Comparison of ENCODE assay signal across 9 cellular contexts in genomic region chr2:144520718-144521487, GRCh38. TPM values are rescaled to one million over a fixed set of nuclear protein-coding genes. Genes with fewer than 3 reads are reported as not detected.
DNase-seq lines count a peak whose midpoint lies in the region; ATAC-seq and TF ChIP-seq lines count a peak whose summit lies in the region.
"Had no signal": no experiment of that assay in that cellular context is flagged by ENCODE, and none has a peak within 500 bp of the region (broad histone marks: within the 10 kb centered on the region; RNA-seq: fewer than 3 reads in every experiment).

No MANE protein-coding gene starts in this region.

- TF ChIP-seq CTCF in chondrocyte (IDR thresholded peaks at IDR 0.05) = no peak
- TF ChIP-seq CTCF in lower lobe of right lung (IDR thresholded peaks at IDR 0.05) = no peak
- TF ChIP-seq CTCF in type B pancreatic cell (conservative IDR thresholded peaks at IDR 0.05) = no peak

- H3K27me3 Mint-ChIP-seq in activated T-cell treated with anti-CD3 and anti-CD28 coated beads, Interleukin-2, amount 50 U/mL, for 72 hours (ENCODE audit: low read depth) = peaks cover 35% of the 10 kb centered on the region
- H3K27me3 Mint-ChIP-seq in chondrocyte (ENCODE audit: low read depth) (no peaks in the 10 kb centered on the region), type B pancreatic cell (peaks cover 56% of the 10 kb centered on the region)

- no peaks in the 10 kb centered on the region for H3K9me3 Mint-ChIP-seq in activated T-cell treated with anti-CD3 and anti-CD28 coated beads, Interleukin-2, amount 50 U/mL, for 72 hours
- no peaks in the 10 kb centered on the region for H3K9me3 Mint-ChIP-seq in chondrocyte (ENCODE audit: low read depth)
- no peaks in the 10 kb centered on the region for H3K9me3 Mint-ChIP-seq in type B pancreatic cell

- H3K27ac Mint-ChIP-seq in activated T-cell treated with anti-CD3 and anti-CD28 coated beads, Interleukin-2, amount 50 U/mL, for 72 hours = peak overlapping the region; percentile 34
- H3K27ac Mint-ChIP-seq in chondrocyte (ENCODE audit: unreplicated experiment) (peak overlapping the region; percentile 68), type B pancreatic cell (no peak overlapping the region)

- H3K36me3 ChIP-seq in lower lobe of right lung = no peaks in the 10 kb centered on the region

- peak overlapping the region; percentile 89 for H3K27ac ChIP-seq in lower lobe of right lung

- peak overlapping the region; percentile 70 for H3K4me3 ChIP-seq in lower lobe of right lung

- intact Hi-C loops in lower lobe of right lung (cut with DNase I) = no loop called here

- H3K9me3 ChIP-seq in lower lobe of right lung = no peaks in the 10 kb centered on the region

- no peak for DNase-seq in activated T-cell treated with anti-CD3 and anti-CD28 coated beads, Interleukin-2, amount 50 U/mL, for 72 hours
- no peak for DNase-seq in activated T-cell treated with anti-CD3 and anti-CD28 coated beads, Interleukin-2, amount 50 U/mL, for 48 hours
- DNase-seq in chondrocyte (ENCODE audit: low spot score) (no peak), lower lobe of right lung (no peak), type B pancreatic cell (ENCODE audit: extremely low spot score, unreplicated experiment) (no peak), LoVo (ENCODE audit: low spot score) (no peak)
- no peak for DNase-seq in activated effector memory CD4-positive, alpha-beta T cell treated with anti-CD3 and anti-CD28 coated beads, Interleukin-2, amount 50 U/mL, for 16 hours
- no peak for DNase-seq in activated naive CD4-positive, alpha-beta T cell treated with Interleukin-2 at 50 U/mL for 16 hours
- DNase-seq: activated CD4-positive, alpha-beta T cell treated with anti-CD3 and anti-CD28 coated beads for 4 hours had no signal

- no peak for ATAC-seq in activated T-cell treated with anti-CD3 and anti-CD28 coated beads, Interleukin-2, amount 50 U/mL, for 72 hours (replicated peaks in 1 of 2)
- no peak for ATAC-seq in lower lobe of right lung

- H3K4me1 ChIP-seq in lower lobe of right lung = peaks cover 11% of the 10 kb centered on the region

- peaks cover 24% of the 10 kb centered on the region for H3K27me3 ChIP-seq in lower lobe of right lung (ENCODE audit: low read depth)

- H3K4me3 Mint-ChIP-seq in activated T-cell treated with anti-CD3 and anti-CD28 coated beads, Interleukin-2, amount 50 U/mL, for 72 hours = peak overlapping the region; percentile 14 to 57
- H3K4me3 Mint-ChIP-seq in chondrocyte (ENCODE audit: unreplicated experiment) (peak overlapping the region; percentile 46), type B pancreatic cell (peak overlapping the region; percentile 64)

- H3K36me3 Mint-ChIP-seq in activated T-cell treated with anti-CD3 and anti-CD28 coated beads, Interleukin-2, amount 50 U/mL, for 72 hours (ENCODE audit: insufficient read depth in 2 of 2) = peaks cover 2 to 10% of the 10 kb centered on the region in 2 donors
- H3K36me3 Mint-ChIP-seq in chondrocyte (ENCODE audit: low read depth) (peaks cover 2% of the 10 kb centered on the region), type B pancreatic cell (peaks cover 3% of the 10 kb centered on the region)

- H3K4me1 Mint-ChIP-seq in activated T-cell treated with anti-CD3 and anti-CD28 coated beads, Interleukin-2, amount 50 U/mL, for 72 hours (ENCODE audit: low read depth) = peaks cover 15% of the 10 kb centered on the region
- peaks cover 35% of the 10 kb centered on the region for H3K4me1 Mint-ChIP-seq in chondrocyte (ENCODE audit: low read depth)
- H3K4me1 Mint-ChIP-seq in type B pancreatic cell (ENCODE audit: unreplicated experiment) = peaks cover 22% of the 10 kb centered on the region

RNA-seq across cellular contexts. Expression of gene ZEB2, which starts 1.0 kb away (rescaled TPM):
- 10 to 100 TPM; 22.5 to 58.2 TPM for total RNA-seq in activated T-cell treated with anti-CD3 and anti-CD28 coated beads, Interleukin-2, amount 50 U/mL, for 72 hours
- total RNA-seq in chondrocyte (55.5 to 104 TPM (median 95.4 TPM) in 3 replicates), lower lobe of right lung (220 TPM), type B pancreatic cell (ENCODE audit: low replicate concordance) (8.3 and 88.5 TPM in 2 replicates)
